34 cellular contexts compared by ENCODE assay signal in genomic region chr5:29992248-29992647, GRCh38.
"Had no signal": no experiment of that assay in that cellular context is flagged by ENCODE, and none has a peak within 500 bp of the region (broad histone marks: within the 10 kb centered on the region; RNA-seq: fewer than 3 reads in every experiment).

No MANE protein-coding gene starts in this region.

- H3K4me3 ChIP-seq: adrenal gland, ascending aorta, body of pancreas, breast epithelium, cardiac muscle cell had no signal

- ATAC-seq: activated naive CD4-positive, alpha-beta T cell treated with anti-CD3 and anti-CD28 coated beads, Interleukin-2, amount 50 U/mL, for 72 hours; activated naive CD8-positive, alpha-beta T cell treated with anti-CD3 and anti-CD28 coated beads, Interleukin-2, amount 50 U/mL, for 24 hours; activated T-cell treated with anti-CD3 and anti-CD28 coated beads, Interleukin-2, amount 50 U/mL, for 4 hours; activated T-cell treated with anti-CD3 and anti-CD28 coated beads, Interleukin-2, amount 50 U/mL, for 72 hours; activated T-helper 17 cell treated with anti-CD3 and anti-CD28 coated beads, Interleukin-2, amount 50 U/mL, for 72 hours; body of pancreas had no signal

- H3K27me3 ChIP-seq: adrenal gland, ascending aorta, body of pancreas, brain microvascular endothelial cell, breast epithelium, cardiac muscle cell had no signal

- H3K9me3 ChIP-seq: adrenal gland, ascending aorta, body of pancreas, breast epithelium had no signal

- DNase-seq: activated effector memory CD4-positive, alpha-beta T cell treated with anti-CD3 and anti-CD28 coated beads, Interleukin-2, amount 50 U/mL, for 16 hours; activated effector memory CD4-positive, alpha-beta T cell treated with Interleukin-2 at 50 U/mL for 16 hours; activated gamma-delta T cell; activated gamma-delta T cell treated with Interleukin-2 at 50 U/mL for 16 hours; activated naive CD4-positive, alpha-beta T cell; activated naive CD4-positive, alpha-beta T cell treated with anti-CD3 and anti-CD28 coated beads for 36 hours; activated naive CD4-positive, alpha-beta T cell treated with anti-CD3 and anti-CD28 coated beads, Interleukin-2, amount 10 ng/mL, durations not matched to agents 7 days and 5 days; activated naive CD4-positive, alpha-beta T cell treated with anti-CD3 and anti-CD28 coated beads, Interleukin-2, amount 50 U/mL, for 16 hours; activated naive CD4-positive, alpha-beta T cell treated with Interleukin-2 at 50 U/mL for 16 hours; activated naive CD8-positive, alpha-beta T cell treated with anti-CD3 and anti-CD28 coated beads for 36 hours; activated naive CD8-positive, alpha-beta T cell treated with anti-CD3 and anti-CD28 coated beads, Interleukin-2, amount 10 ng/mL, durations not matched to agents 7 days and 5 days; activated naive CD8-positive, alpha-beta T cell treated with anti-CD3 and anti-CD28 coated beads, Interleukin-2, amount 50 U/mL, for 24 hours; activated T-cell treated with anti-CD3 and anti-CD28 coated beads, Interleukin-2, amount 50 U/mL, for 1 hour; activated T-cell treated with anti-CD3 and anti-CD28 coated beads, Interleukin-2, amount 50 U/mL, for 24 hours; activated T-cell treated with anti-CD3 and anti-CD28 coated beads, Interleukin-2, amount 50 U/mL, for 4 hours; activated T-cell treated with anti-CD3 and anti-CD28 coated beads, Interleukin-2, amount 50 U/mL, for 48 hours; activated T-cell treated with anti-CD3 and anti-CD28 coated beads, Interleukin-2, amount 50 U/mL, for 72 hours; adrenal gland; amniotic stem cell; amygdala; anterior cingulate cortex; aorta; body of pancreas; brain microvascular endothelial cell; caudate nucleus; central memory CD4-positive, alpha-beta T cell; cerebellar nuclear complex had no signal

- H3K27ac ChIP-seq: adrenal gland, ascending aorta, body of pancreas, brain microvascular endothelial cell, breast epithelium, cardiac muscle cell had no signal

- H3K4me1 ChIP-seq: adrenal gland, ascending aorta, body of pancreas, breast epithelium had no signal

- FAIRE-seq: astrocyte, bronchial epithelial cell had no signal

- H3K36me3 ChIP-seq: adrenal gland, ascending aorta, brain microvascular endothelial cell, breast epithelium, cardiac muscle cell had no signal
